In the genomic region with DNA sequence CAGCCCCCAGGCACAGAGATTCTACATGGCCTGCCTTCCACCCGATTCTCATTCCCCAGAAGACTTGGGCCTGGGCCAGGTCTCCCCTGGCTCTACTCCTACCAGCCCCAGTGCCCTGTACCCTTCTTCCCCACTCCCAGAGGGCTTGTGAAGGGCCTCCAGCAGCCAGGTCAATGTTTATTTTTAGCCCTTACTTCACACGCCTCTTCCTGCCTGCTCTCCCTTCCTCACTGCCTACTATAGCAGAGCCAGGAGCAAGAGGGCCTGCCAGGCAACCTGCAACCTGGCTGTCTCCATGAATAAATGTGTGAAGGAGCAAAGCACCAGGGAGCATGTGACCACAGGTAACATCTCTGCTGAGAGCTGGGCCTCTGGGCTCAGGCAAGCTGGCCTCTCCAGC, we compare ENCODE assay signal across 19 cellular contexts. TPM values are rescaled to one million over a fixed set of nuclear protein-coding genes. Genes with fewer than 3 reads are reported as not detected.
DNase-seq lines count a peak whose midpoint lies in the region; FAIRE-seq and TF ChIP-seq lines count a peak whose summit lies in the region.
"Had no signal": no experiment of that assay in that cellular context is flagged by ENCODE, and none has a peak within 500 bp of the region (broad histone marks: within the 10 kb centered on the region; RNA-seq: fewer than 3 reads in every experiment).

No MANE protein-coding gene starts in this region.

- H3K79me1 ChIP-seq in H1 (ENCODE audit: low read depth, low read length), result no peaks in the 10 kb centered on the region

- H2BK20ac ChIP-seq in H1 (ENCODE audit: low read length), result no peak overlapping the region

- no peak overlapping the region for H2BK15ac ChIP-seq in H1 (ENCODE audit: low read length)

- POLR2A ChIA-PET in H1 (lab: Charles Lee; ENCODE audit: partially characterized antibody), result interaction anchor here (0.7 kb wide), 1 partner anchor 33 kb away, joined by 3 read pairs; no protein-coding TSS in a partner anchor
- POLR2A ChIA-PET in activated CD4-positive, alpha-beta memory T cell treated with anti-CD3 and anti-CD28 coated beads for 36 hours (lab: Charles Lee), result no interaction called here

- no peak overlapping the region for H2AK5ac ChIP-seq in H1 (ENCODE audit: low read depth, low read length)

- CTCF ChIA-PET in H1 (lab: Charles Lee; ENCODE audit: partially characterized antibody), result interaction anchor here (1.0 to 1.9 kb wide), 4 partner anchors 9 to 23 kb away, joined by 3 to 7 read pairs (median 4); no protein-coding TSS in a partner anchor
- CTCF ChIA-PET in activated CD4-positive, alpha-beta memory T cell treated with anti-CD3 and anti-CD28 coated beads for 36 hours (lab: Charles Lee), result interaction anchor here (0.5 to 0.6 kb wide), 2 partner anchors 36 to 305 kb away, joined by 3 to 4 read pairs; no protein-coding TSS in a partner anchor

- H2BK12ac ChIP-seq in H1 (ENCODE audit: low read depth, low read length), result no peak overlapping the region

- no peaks in the 10 kb centered on the region for H3K23me2 ChIP-seq in H1 (ENCODE audit: low read depth, low read length)

- H3K4me3 ChIP-seq in H1 (ENCODE audit: extremely low read depth in 1 of 4, insufficient read depth in 2 of 4, low read depth in 3 of 4, low read length in 4 of 4) (no peak overlapping the region), osteoblast (ENCODE audit: insufficient read depth, low read length) (no peak overlapping the region)
- H3K4me3 ChIP-seq: HAP-1, mucosa of descending colon had no signal

- H3K4me2 ChIP-seq in H1 (ENCODE audit: insufficient read depth in 1 of 2, low read depth in 2 of 2, low read length in 2 of 2) (no peak overlapping the region), osteoblast (ENCODE audit: insufficient read depth, low read length) (no peak overlapping the region)
- H3K4me2 ChIP-seq: SK-N-SH had no signal

- no peak overlapping the region for H4K5ac ChIP-seq in H1 (ENCODE audit: insufficient read length, low read depth, low read length)

- no peak overlapping the region for H2BK120ac ChIP-seq in H1 (replicated peaks; ENCODE audit: low read depth, low read length)

- H3K4ac ChIP-seq in H1 (replicated peaks; ENCODE audit: insufficient read length, low read depth, low read length), result no peak overlapping the region

- no peak overlapping the region for H3K23ac ChIP-seq in H1 (ENCODE audit: insufficient read length)

- no peak overlapping the region for H3K4me3 Mint-ChIP-seq in activated CD4-positive, alpha-beta memory T cell treated with anti-CD3 and anti-CD28 coated beads for 36 hours
- H3K4me3 Mint-ChIP-seq: B cell, WTC11 had no signal

- no peaks in the 10 kb centered on the region for H3K4me1 Mint-ChIP-seq in activated CD4-positive, alpha-beta memory T cell treated with anti-CD3 and anti-CD28 coated beads for 36 hours (ENCODE audit: low read depth)
- H3K4me1 Mint-ChIP-seq: B cell, WTC11 had no signal

- no peaks in the 10 kb centered on the region for H3K79me2 ChIP-seq in H1 (ENCODE audit: control insufficient read depth in 1 of 2, insufficient read depth in 2 of 2, low read length in 2 of 2)
- no peaks in the 10 kb centered on the region for H3K79me2 ChIP-seq in osteoblast (ENCODE audit: insufficient read depth, low read length)

- 100% methylated on average over 2 of the region's 2 CpGs; no CpG with 5 or more reads in 1 of the 2 experiments for WGBS in H1 (ENCODE audit: extremely low coverage in 1 of 2, insufficient coverage in 1 of 2, insufficient read length in 1 of 2, insufficient replicate concordance in 2 of 2, low coverage in 1 of 2, low lambda C conversion rate in 2 of 2, missing lambda C conversion rate in 1 of 2), 2 experiments

- H3K9me3 ChIP-seq in H1 (ENCODE audit: insufficient read depth in 2 of 2, low read depth in 1 of 2, low read length in 1 of 2) (no peaks in the 10 kb centered on the region), osteoblast (ENCODE audit: low read depth, low read length) (no peaks in the 10 kb centered on the region)
- H3K9me3 ChIP-seq: HAP-1, mucosa of descending colon, SK-N-SH had no signal

- H3K27ac Mint-ChIP-seq in activated CD4-positive, alpha-beta memory T cell treated with anti-CD3 and anti-CD28 coated beads for 36 hours, result no peak overlapping the region
- H3K27ac Mint-ChIP-seq: B cell, WTC11 had no signal

- H3K36me3 ChIP-seq in H1 (ENCODE audit: control insufficient read depth in 2 of 4, insufficient read depth in 4 of 4, low read length in 3 of 4), result no peaks in the 10 kb centered on the region; a peak in 1 of 8 replicates
- no peaks in the 10 kb centered on the region for H3K36me3 ChIP-seq in osteoblast (ENCODE audit: insufficient read depth, low read length)
- H3K36me3 ChIP-seq: HAP-1 had no signal

- H3K9me3 Mint-ChIP-seq in activated CD4-positive, alpha-beta memory T cell treated with anti-CD3 and anti-CD28 coated beads for 36 hours, result no peaks in the 10 kb centered on the region
- H3K9me3 Mint-ChIP-seq: WTC11 had no signal

- no peak overlapping the region for H3K27ac ChIP-seq in H1 (ENCODE audit: low read depth, low read length)
- H3K27ac ChIP-seq in osteoblast (ENCODE audit: low read depth, low read length), result no peak overlapping the region

- TF ChIP-seq POLR2A in H1 (IDR thresholded peaks at IDR 0.05; ENCODE audit: control extremely low read depth in 1 of 2, low read depth in 2 of 2, low read length in 2 of 2) (no peak), H54 (IDR thresholded peaks at IDR 0.05; ENCODE audit: low read depth, low read length) (no peak)

- H3K36me3 Mint-ChIP-seq in activated CD4-positive, alpha-beta memory T cell treated with anti-CD3 and anti-CD28 coated beads for 36 hours, result no peaks in the 10 kb centered on the region
- H3K36me3 Mint-ChIP-seq: WTC11 had no signal

- H3K4me1 ChIP-seq in H1 (replicated peaks in 1 of 4; ENCODE audit: control insufficient read depth in 3 of 4, insufficient read depth in 4 of 4, low read length in 3 of 4) (no peaks in the 10 kb centered on the region; a peak in 1 of 7 replicates), osteoblast (ENCODE audit: insufficient read depth, low read length) (no peaks in the 10 kb centered on the region)
- H3K4me1 ChIP-seq: HAP-1 had no signal

- FAIRE-seq in H1 (lab: Jason Lieb, UNC) (no peak), H54 (lab: Jason Lieb, UNC) (no peak)
- FAIRE-seq: endometrium had no signal

- in situ Hi-C loops in G401 (cut with HindIII; ENCODE audit: low sequenced_read_pairs), result no loop called here

- H4K91ac ChIP-seq in H1 (replicated peaks; ENCODE audit: insufficient read length, low read length), result no peak overlapping the region

- H4K20me1 ChIP-seq in H1 (replicated peaks in 1 of 2; ENCODE audit: control insufficient read depth in 1 of 2, insufficient read depth in 2 of 2, low read length in 2 of 2) (no peaks in the 10 kb centered on the region), osteoblast (ENCODE audit: insufficient read depth, low read length) (no peaks in the 10 kb centered on the region)

- no peak overlapping the region for H3K56ac ChIP-seq in H1 (replicated peaks; ENCODE audit: insufficient read length, low read depth, low read length)

- TF ChIP-seq CTCF in H1 (IDR thresholded peaks at IDR 0.05; ENCODE audit: control extremely low read depth in 1 of 3, insufficient read depth in 1 of 3, low read depth in 1 of 3, low read length in 3 of 3), result no peak
- TF ChIP-seq CTCF in osteoblast (IDR thresholded peaks at IDR 0.05; ENCODE audit: extremely low read depth, low read depth, low read length), result no peak

- intact Hi-C loops in activated CD4-positive, alpha-beta memory T cell treated with anti-CD3 and anti-CD28 coated beads for 36 hours (cut with micrococcal nuclease), result no loop called here

- H3K27me3 Mint-ChIP-seq in activated CD4-positive, alpha-beta memory T cell treated with anti-CD3 and anti-CD28 coated beads for 36 hours, result no peaks in the 10 kb centered on the region

- no peak for TF ChIP-seq EP300 in H1 (IDR thresholded peaks at IDR 0.05; ENCODE audit: borderline replicate concordance in 1 of 2, low read depth in 2 of 2, low read length in 2 of 2)

- peak overlapping the region; percentile 66; the same call in 1 of the 2 replicates for H4K8ac ChIP-seq in H1 (ENCODE audit: extremely low read depth, insufficient read depth, low read length)

- no peak overlapping the region for H3K18ac ChIP-seq in H1 (ENCODE audit: extremely low read depth, low read length)

- H3K27me3 ChIP-seq in H1 (replicated peaks in 1 of 4; ENCODE audit: control insufficient read depth in 3 of 4, extremely low read depth in 1 of 4, insufficient read depth in 3 of 4, low read length in 3 of 4) (no peaks in the 10 kb centered on the region), osteoblast (ENCODE audit: insufficient read depth, low read length) (peaks cover 3% of the 10 kb centered on the region)

- H2AFZ ChIP-seq in H1 (ENCODE audit: low read length) (no peak overlapping the region), osteoblast (ENCODE audit: low read length) (no peak overlapping the region)

- no peak overlapping the region for H3K14ac ChIP-seq in H1 (ENCODE audit: insufficient read length)

- no peak overlapping the region for H2BK5ac ChIP-seq in H1 (ENCODE audit: low read depth, low read length)

- no peak for TF ChIP-seq RAD21 in H1 (IDR thresholded peaks at IDR 0.05 in 1 of 2, conservative IDR thresholded peaks at IDR 0.05 in 1 of 2; ENCODE audit: low read depth in 2 of 2, low read length in 2 of 2)

- DNase-seq in G401 (ENCODE audit: low spot score) (peak; percentile 87), NCI-H510A treated with DMSO at 0.1 percent for 48 hours (lab: John Stamatoyannopoulos, UW) (peak; percentile 68), H1 (ENCODE audit: low read depth in 1 of 2, low spot score in 2 of 2) (no peak), osteoblast (ENCODE audit: insufficient read length, low spot score, missing footprints) (peak; percentile 72), GM03348 (ENCODE audit: low spot score) (no peak), H54 (ENCODE audit: insufficient read length, low spot score) (no peak)
- no peak for DNase-seq in stimulated activated naive CD4-positive, alpha-beta T cell (lab: John Stamatoyannopoulos, UW)
- DNase-seq in activated CD4-positive, alpha-beta memory T cell treated with anti-CD3 and anti-CD28 coated beads for 36 hours, result no peak
- DNase-seq: activated gamma-delta T cell, DND-41, foreskin melanocyte, KG1, mucosa of descending colon, NCI-H2081 treated with DMSO at 0.1 percent for 48 hours, SK-N-SH had no signal

- H3K9ac ChIP-seq in H1 (replicated peaks in 1 of 4; ENCODE audit: extremely low read depth in 1 of 4, low read depth in 3 of 4, low read length in 3 of 4), result no peak overlapping the region
- H3K9ac ChIP-seq: SK-N-SH had no signal

RNA-seq across cellular contexts. Expression of a gene that starts 26.4 kb away (rescaled TPM):
- 261 and 301 TPM in 2 replicates for total RNA-seq in G401 (2014; rRNA removed; shearing (Covaris generic))
- 222 and 236 TPM in 2 replicates for total RNA-seq in H1 (2021; fragmentation: NEBNext Ultra II Directional; extraction: Animal tissue kit (Norgen Biotek cat#: 25700))
- 260 and 275 TPM in 2 replicates for polyA plus RNA-seq in H1 (2011; rRNA removed)
- 237 TPM for polyA plus RNA-seq in H1 (2011; cell fraction: cytosol; rRNA removed)
- 509 TPM for polyA plus RNA-seq in H1 (2011; cell fraction: nucleus; rRNA removed)
- 188 to 293 TPM (median 261 TPM) in 4 replicates for polyA plus RNA-seq in H1 (2012, experiment 1 of 2)
- polyA plus RNA-seq in H1 (2012, experiment 2 of 2), result 246 TPM
- polyA plus RNA-seq in H1 (2013, experiment 1 of 2), result 99.8 TPM
- polyA plus RNA-seq in H1 (2013, experiment 2 of 2), result 92.7 TPM
- polyA minus RNA-seq in H1 (2011; rRNA and poly(A)+ RNA removed), result 303 and 366 TPM in 2 replicates
- 156 TPM for polyA minus RNA-seq in H1 (2011; cell fraction: cytosol; rRNA and poly(A)+ RNA removed)
- 198 TPM for polyA minus RNA-seq in H1 (2011; cell fraction: nucleus; rRNA and poly(A)+ RNA removed)
- total RNA-seq in osteoblast, result 98.8 and 101 TPM in 2 replicates
- 100 to 1,000 TPM; 141 to 143 TPM for total RNA-seq in activated CD4-positive, alpha-beta memory T cell treated with anti-CD3 and anti-CD28 coated beads for 36 hours

RNA-seq across cellular contexts. Expression of a gene that starts 41.5 kb away (rescaled TPM):
- 0.06 and 0.95 TPM in 2 replicates for total RNA-seq in G401 (2014; rRNA removed; shearing (Covaris generic))
- total RNA-seq in H1 (2021; fragmentation: NEBNext Ultra II Directional; extraction: Animal tissue kit (Norgen Biotek cat#: 25700)), result 6.2 and 8.5 TPM in 2 replicates
- polyA plus RNA-seq in H1 (2011; rRNA removed), result 9.5 and 14.2 TPM in 2 replicates
- polyA plus RNA-seq in H1 (2011; cell fraction: cytosol; rRNA removed), result 13.9 TPM
- polyA plus RNA-seq in H1 (2011; cell fraction: nucleus; rRNA removed), result 85.9 TPM
- polyA plus RNA-seq in H1 (2012, experiment 1 of 2), result 9.0 to 11.8 TPM (median 9.3 TPM) in 4 replicates
- polyA plus RNA-seq in H1 (2012, experiment 2 of 2), result 4.6 TPM
- polyA plus RNA-seq in H1 (2013, experiment 1 of 2), result 8.6 TPM
- polyA plus RNA-seq in H1 (2013, experiment 2 of 2), result 7.0 TPM
- 6.0 and 7.3 TPM in 2 replicates for polyA minus RNA-seq in H1 (2011; rRNA and poly(A)+ RNA removed)
- 13.4 TPM for polyA minus RNA-seq in H1 (2011; cell fraction: cytosol; rRNA and poly(A)+ RNA removed)
- 23.3 TPM for polyA minus RNA-seq in H1 (2011; cell fraction: nucleus; rRNA and poly(A)+ RNA removed)
- total RNA-seq in osteoblast, result 6.5 and 6.9 TPM in 2 replicates
- 1 to 10 TPM; 8.1 to 8.2 TPM for total RNA-seq in activated CD4-positive, alpha-beta memory T cell treated with anti-CD3 and anti-CD28 coated beads for 36 hours

RNA-seq across cellular contexts. Expression of a gene that starts 41.6 kb away (rescaled TPM):
- total RNA-seq in G401 (2014; rRNA removed; shearing (Covaris generic)), result 24.9 and 34.0 TPM in 2 replicates
- 30.5 and 34.2 TPM in 2 replicates for total RNA-seq in H1 (2021; fragmentation: NEBNext Ultra II Directional; extraction: Animal tissue kit (Norgen Biotek cat#: 25700))
- polyA plus RNA-seq in H1 (2011; rRNA removed), result 57.7 and 71.5 TPM in 2 replicates
- 42.3 TPM for polyA plus RNA-seq in H1 (2011; cell fraction: cytosol; rRNA removed)
- 154 TPM for polyA plus RNA-seq in H1 (2011; cell fraction: nucleus; rRNA removed)
- 14.4 to 33.7 TPM (median 28.7 TPM) in 4 replicates for polyA plus RNA-seq in H1 (2012, experiment 1 of 2)
- 25.2 TPM for polyA plus RNA-seq in H1 (2012, experiment 2 of 2)
- polyA plus RNA-seq in H1 (2013, experiment 1 of 2), result 25.4 TPM
- 26.8 TPM for polyA plus RNA-seq in H1 (2013, experiment 2 of 2)
- 49.8 TPM in 2 replicates for polyA minus RNA-seq in H1 (2011; rRNA and poly(A)+ RNA removed)
- polyA minus RNA-seq in H1 (2011; cell fraction: cytosol; rRNA and poly(A)+ RNA removed), result 26.6 TPM
- 51.9 TPM for polyA minus RNA-seq in H1 (2011; cell fraction: nucleus; rRNA and poly(A)+ RNA removed)
- total RNA-seq in osteoblast, result 25.0 and 33.3 TPM in 2 replicates
- 10 to 100 TPM; 21.0 to 29.7 TPM for total RNA-seq in activated CD4-positive, alpha-beta memory T cell treated with anti-CD3 and anti-CD28 coated beads for 36 hours

Comparison
In these comparisons a context has a peak if more than half of its experiments do, and no peak if none do; other contexts are left out.
1. DNase-seq: peak in G401 (single experiment), NCI-H510A treated with DMSO at 0.1 percent for 48 hours (single experiment) and osteoblast (single experiment); none in H1 (0 of 2), stimulated activated naive CD4-positive, alpha-beta T cell (0 of 6), activated CD4-positive, alpha-beta memory T cell treated with anti-CD3 and anti-CD28 coated beads for 36 hours (single experiment), GM03348 (single experiment) and H54 (single experiment).